In the genomic region with DNA sequence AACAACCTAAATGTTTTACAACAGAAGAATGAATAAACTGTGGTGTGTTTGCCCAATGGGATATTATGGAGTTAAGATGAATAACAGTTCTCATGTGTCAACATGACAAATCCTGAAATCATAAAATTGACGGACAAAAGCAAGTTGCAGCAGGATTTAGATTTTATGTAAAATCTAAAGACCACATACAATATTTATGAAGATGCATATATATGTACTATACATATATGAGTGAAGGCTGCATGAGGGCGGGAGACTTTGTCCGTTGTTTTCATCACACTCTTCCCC, we compare ENCODE assay signal across 19 cellular contexts.
DNase-seq lines count a peak whose midpoint lies in the region; ATAC-seq and TF ChIP-seq lines count a peak whose summit lies in the region.
"Had no signal": no experiment of that assay in that cellular context is flagged by ENCODE, and none has a peak within 500 bp of the region (broad histone marks: within the 10 kb centered on the region; RNA-seq: fewer than 3 reads in every experiment).

No MANE protein-coding gene starts in this region.

- H3K9ac ChIP-seq in mammary epithelial cell (ENCODE audit: insufficient read depth, low read length): no peak overlapping the region
- H3K9ac ChIP-seq: GM23248 had no signal

- BruUV-seq in mammary epithelial cell (replicated peaks; lab: Mats Ljungman, UMichigan) (no TSS peak), MCF 10A (replicated peaks; lab: Mats Ljungman, UMichigan) (no TSS peak)

- H3K9me3 ChIP-seq in mammary epithelial cell (replicated peaks; ENCODE audit: insufficient read depth, low read length): no peaks in the 10 kb centered on the region
- no peaks in the 10 kb centered on the region for H3K9me3 ChIP-seq in WERI-Rb-1 (ENCODE audit: severe bottlenecking)
- H3K9me3 ChIP-seq: A549, HAP-1 had no signal

- in situ Hi-C loops in mammary epithelial cell (cut with MboI; ENCODE audit: low sequenced_read_pairs in 2 of 2): no loop called here

- H3K36me3 ChIP-seq in mammary epithelial cell (ENCODE audit: insufficient read depth, low read length): no peaks in the 10 kb centered on the region
- peaks cover 12% of the 10 kb centered on the region for H3K36me3 ChIP-seq in WERI-Rb-1
- H3K36me3 ChIP-seq: HAP-1 had no signal

- ATAC-seq in foreskin keratinocyte (no peak), HG02588 (IDR thresholded peaks at IDR 0.05; ENCODE audit: unreplicated experiment) (no peak)

- intact Hi-C loops in mammary epithelial cell (cut with micrococcal nuclease): no loop called here
- intact Hi-C loops in MCF 10A (cut with micrococcal nuclease): no loop called here
- intact Hi-C loops in activated CD4-positive, alpha-beta T cell treated with anti-CD3 and anti-CD28 coated beads, Interleukin-2, amount 10 ng/mL, durations not matched to agents 24 days and 14 days (cut with micrococcal nuclease): no loop called here

- H3K36me3 Mint-ChIP-seq in MCF 10A (ENCODE audit: insufficient read depth, unreplicated experiment): no peaks in the 10 kb centered on the region
- no peaks in the 10 kb centered on the region for H3K36me3 Mint-ChIP-seq in activated CD4-positive, alpha-beta T cell treated with anti-CD3 and anti-CD28 coated beads, Interleukin-2, amount 10 ng/mL, durations not matched to agents 24 days and 14 days (ENCODE audit: low read depth)
- H3K36me3 Mint-ChIP-seq: CD4-positive, CD25-positive, alpha-beta regulatory T cell; CD8-positive, alpha-beta memory T cell; IgD-negative memory B cell had no signal

- no peaks in the 10 kb centered on the region for H4K20me1 ChIP-seq in mammary epithelial cell (ENCODE audit: insufficient read depth, low read length)

- CTCF ChIA-PET in mammary epithelial cell (lab: Charles Lee; ENCODE audit: low non-redundant PET) (no interaction called here), MCF 10A (lab: Yijun Ruan, JAX) (no interaction called here)

- H3K27ac ChIP-seq in mammary epithelial cell (ENCODE audit: insufficient read depth, low read depth, low read length) (no peak overlapping the region), WERI-Rb-1 (peak overlapping the region; percentile 97), foreskin keratinocyte (no peak overlapping the region)
- H3K27ac ChIP-seq: 22Rv1, A549, GM23248 had no signal

- POLR2A ChIA-PET in MCF 10A (lab: Yijun Ruan, JAX): no interaction called here

- H3K4me3 ChIP-seq in mammary epithelial cell (replicated peaks in 1 of 3; ENCODE audit: insufficient read depth in 1 of 3, low read depth in 2 of 3, low read length in 3 of 3) (no peak overlapping the region), WERI-Rb-1 (ENCODE audit: low read depth, low read length) (no peak overlapping the region)
- H3K4me3 ChIP-seq: A549, GM23248, HAP-1 had no signal

- H3K4me1 ChIP-seq in mammary epithelial cell (ENCODE audit: insufficient read depth, low read length): no peaks in the 10 kb centered on the region
- H3K4me1 ChIP-seq in foreskin keratinocyte: no peaks in the 10 kb centered on the region
- H3K4me1 ChIP-seq: A549, HAP-1 had no signal

- H3K27me3 Mint-ChIP-seq in MCF 10A (ENCODE audit: insufficient read depth, unreplicated experiment): peaks cover 53% of the 10 kb centered on the region
- no peaks in the 10 kb centered on the region for H3K27me3 Mint-ChIP-seq in activated CD4-positive, alpha-beta T cell treated with anti-CD3 and anti-CD28 coated beads, Interleukin-2, amount 10 ng/mL, durations not matched to agents 24 days and 14 days
- H3K27me3 Mint-ChIP-seq: CD4-positive, CD25-positive, alpha-beta regulatory T cell had no signal

- TF ChIP-seq CTCF in mammary epithelial cell (conservative IDR thresholded peaks at IDR 0.05 in 1 of 2, IDR thresholded peaks at IDR 0.05 in 1 of 2; ENCODE audit: extremely low read depth in 1 of 2, insufficient read depth in 1 of 2, low read depth in 1 of 2, low read length in 2 of 2) (no peak), MCF 10A (IDR thresholded peaks at IDR 0.05; ENCODE audit: unreplicated experiment) (no peak), WERI-Rb-1 (IDR thresholded peaks at IDR 0.05; ENCODE audit: low read depth, low read length) (no peak), foreskin keratinocyte (conservative IDR thresholded peaks at IDR 0.05) (no peak)

- H3K4me2 ChIP-seq in mammary epithelial cell (ENCODE audit: insufficient read depth, low read depth, low read length): no peak overlapping the region
- H3K4me2 ChIP-seq: A549 had no signal

- no peak overlapping the region for H2AFZ ChIP-seq in mammary epithelial cell (ENCODE audit: low read depth, low read length)
- H2AFZ ChIP-seq: GM23248 had no signal

- no peaks in the 10 kb centered on the region for H3K79me2 ChIP-seq in mammary epithelial cell (ENCODE audit: insufficient read depth, low read length)

- no peak overlapping the region for H3K27ac Mint-ChIP-seq in MCF 10A (ENCODE audit: low read depth, unreplicated experiment)
- no peak overlapping the region for H3K27ac Mint-ChIP-seq in activated CD4-positive, alpha-beta T cell treated with anti-CD3 and anti-CD28 coated beads, Interleukin-2, amount 10 ng/mL, durations not matched to agents 24 days and 14 days
- H3K27ac Mint-ChIP-seq: CD4-positive, CD25-positive, alpha-beta regulatory T cell; CD8-positive, alpha-beta memory T cell; IgD-negative memory B cell had no signal

- H3K4me3 Mint-ChIP-seq in MCF 10A (ENCODE audit: unreplicated experiment): no peak overlapping the region
- no peak overlapping the region for H3K4me3 Mint-ChIP-seq in activated CD4-positive, alpha-beta T cell treated with anti-CD3 and anti-CD28 coated beads, Interleukin-2, amount 10 ng/mL, durations not matched to agents 24 days and 14 days
- H3K4me3 Mint-ChIP-seq: CD4-positive, CD25-positive, alpha-beta regulatory T cell; CD8-positive, alpha-beta memory T cell; IgD-negative memory B cell had no signal

- dilution Hi-C loops in mammary epithelial cell (cut with HindIII; ENCODE audit: low sequenced_read_pairs): no loop called here

- 55% methylated on average over 3 of the region's 3 CpGs for WGBS in mammary epithelial cell (ENCODE audit: low coverage, missing lambda C conversion rate)

- peaks cover 14% of the 10 kb centered on the region for H3K27me3 ChIP-seq in mammary epithelial cell (ENCODE audit: insufficient read depth, low read length)
- no peaks in the 10 kb centered on the region for H3K27me3 ChIP-seq in WERI-Rb-1 (ENCODE audit: insufficient read depth, low read depth, severe bottlenecking)
- peaks cover 39% of the 10 kb centered on the region for H3K27me3 ChIP-seq in foreskin keratinocyte

- DNase-seq in mammary epithelial cell (peak; percentile 27), MCF 10A (ENCODE audit: unreplicated experiment) (no peak), WERI-Rb-1 (no peak), foreskin keratinocyte (peak; percentile 32 to 54), iPS-NIHi11 (ENCODE audit: low spot score) (no peak), HuH-7 (ENCODE audit: low spot score) (no peak)
- DNase-seq in activated CD4-positive, alpha-beta T cell treated with anti-CD3 and anti-CD28 coated beads, Interleukin-2, amount 10 ng/mL, durations not matched to agents 24 days and 14 days: no peak
- DNase-seq: AML-193; CD4-positive, CD25-positive, alpha-beta regulatory T cell; CD8-positive, alpha-beta memory T cell; DMS53; DND-41; EL had no signal

- no peaks in the 10 kb centered on the region for H3K9me3 Mint-ChIP-seq in MCF 10A (ENCODE audit: unreplicated experiment)
- H3K9me3 Mint-ChIP-seq in activated CD4-positive, alpha-beta T cell treated with anti-CD3 and anti-CD28 coated beads, Interleukin-2, amount 10 ng/mL, durations not matched to agents 24 days and 14 days: no peaks in the 10 kb centered on the region
- H3K9me3 Mint-ChIP-seq: CD4-positive, CD25-positive, alpha-beta regulatory T cell; CD8-positive, alpha-beta memory T cell; IgD-negative memory B cell had no signal

- H3K4me1 Mint-ChIP-seq in MCF 10A (ENCODE audit: insufficient read depth, unreplicated experiment): peaks cover 7% of the 10 kb centered on the region
- H3K4me1 Mint-ChIP-seq in activated CD4-positive, alpha-beta T cell treated with anti-CD3 and anti-CD28 coated beads, Interleukin-2, amount 10 ng/mL, durations not matched to agents 24 days and 14 days: no peaks in the 10 kb centered on the region
- H3K4me1 Mint-ChIP-seq: CD4-positive, CD25-positive, alpha-beta regulatory T cell; CD8-positive, alpha-beta memory T cell; IgD-negative memory B cell had no signal

Comparison
In these comparisons a context has a peak if more than half of its experiments do, and no peak if none do; other contexts are left out.
1. DNase-seq: peak in mammary epithelial cell (single experiment) and foreskin keratinocyte (2 of 2); none in MCF 10A (single experiment), WERI-Rb-1 (single experiment), iPS-NIHi11 (single experiment), HuH-7 (single experiment) and activated CD4-positive, alpha-beta T cell treated with anti-CD3 and anti-CD28 coated beads, Interleukin-2, amount 10 ng/mL, durations not matched to agents 24 days and 14 days (single experiment).